ENCODE assay signal across 9 cellular contexts in the genomic region with DNA sequence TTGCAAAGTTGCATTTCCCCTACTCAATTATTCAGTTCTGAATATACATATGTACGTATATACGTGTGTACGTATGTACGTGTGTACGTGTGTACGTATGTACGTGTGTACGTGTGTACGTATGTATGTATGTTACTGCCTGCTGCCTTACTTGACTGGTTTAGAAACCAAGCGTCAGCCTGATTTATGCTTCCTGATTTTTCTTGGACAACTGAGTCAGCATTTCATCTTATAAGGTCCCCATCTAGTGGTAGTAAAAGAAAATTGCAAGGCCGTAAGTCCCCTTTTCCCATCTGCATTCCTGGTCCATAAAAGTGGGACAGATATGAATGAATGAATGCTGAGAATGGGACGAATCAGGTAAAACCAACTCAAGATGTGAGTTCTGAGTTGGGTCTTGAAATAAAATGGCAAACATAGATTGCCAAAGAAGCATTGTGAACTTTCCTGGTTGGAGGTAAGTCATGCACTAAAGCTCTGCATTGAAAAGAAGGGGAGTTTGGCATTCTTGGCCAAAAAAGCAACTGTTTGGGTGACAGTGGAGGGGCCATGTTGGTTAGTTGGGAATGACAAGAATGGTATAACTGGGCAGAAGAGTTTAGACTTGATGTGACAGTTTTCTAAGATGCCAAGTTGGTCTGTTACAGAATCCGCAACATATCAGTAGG.
A peak's percentile ranks its signal among the peaks of the same experiment; 100 is the strongest.
DNase-seq lines count a peak whose midpoint lies in the region; ATAC-seq, FAIRE-seq and TF ChIP-seq lines count a peak whose summit lies in the region.
"Had no signal": no experiment of that assay in that cellular context is flagged by ENCODE, and none has a peak within 500 bp of the region (broad histone marks: within the 10 kb centered on the region; RNA-seq: fewer than 3 reads in every experiment).

No MANE protein-coding gene starts in this region.

- TF ChIP-seq RAD21 in A549 (conservative IDR thresholded peaks at IDR 0.05 in 1 of 2, IDR thresholded peaks at IDR 0.05 in 1 of 2) = peak; percentile 46 to 60; a peak in 4 of 5 replicates

- ATAC-seq in A549 = peak; percentile 45 to 66; a peak in 3 of 6 replicates
- no peak for ATAC-seq in natural killer cell treated with Interleukin-12 subunit alpha and Interleukin-12 subunit beta and Interleukin-15 and Interleukin-18, amount 100 ng/mL, for 72 hours
- ATAC-seq in GM18861 (IDR thresholded peaks at IDR 0.05; ENCODE audit: unreplicated experiment) = no peak

- TF ChIP-seq POLR2A in A549 (IDR thresholded peaks at IDR 0.05; ENCODE audit: low read length) (no peak), GM12892 (IDR thresholded peaks at IDR 0.05; ENCODE audit: low read depth, low read length) (no peak)

- POLR2A ChIA-PET in A549 (lab: Yijun Ruan, JAX) = no interaction called here

- H3K9me3 Mint-ChIP-seq in natural killer cell treated with Interleukin-12 subunit alpha and Interleukin-12 subunit beta and Interleukin-15 and Interleukin-18, amount 100 ng/mL, for 72 hours = no peaks in the 10 kb centered on the region
- H3K9me3 Mint-ChIP-seq: central memory CD8-positive, alpha-beta T cell had no signal

- FAIRE-seq in A549 (lab: Jason Lieb, UNC) (no peak), GM12892 (lab: Jason Lieb, UNC) (peak; percentile 79)

- H3K27ac ChIP-seq in A549 = no peak overlapping the region

- TF ChIP-seq EP300 in A549 (IDR thresholded peaks at IDR 0.05) = no peak

- CTCF ChIA-PET in A549 (lab: Yijun Ruan, JAX) = interaction anchor here (0.6 to 4.4 kb wide), 14 partner anchors 10 to 348 kb away, joined by 3 to 60 read pairs (median 4); no protein-coding TSS in a partner anchor

- H3K36me3 Mint-ChIP-seq in natural killer cell treated with Interleukin-12 subunit alpha and Interleukin-12 subunit beta and Interleukin-15 and Interleukin-18, amount 100 ng/mL, for 72 hours = no peaks in the 10 kb centered on the region

- H3K27ac Mint-ChIP-seq in natural killer cell treated with Interleukin-12 subunit alpha and Interleukin-12 subunit beta and Interleukin-15 and Interleukin-18, amount 100 ng/mL, for 72 hours = no peak overlapping the region

- H3K9me3 ChIP-seq in A549 = no peaks in the 10 kb centered on the region

- no peaks in the 10 kb centered on the region for H3K4me1 Mint-ChIP-seq in natural killer cell treated with Interleukin-12 subunit alpha and Interleukin-12 subunit beta and Interleukin-15 and Interleukin-18, amount 100 ng/mL, for 72 hours (ENCODE audit: low read depth in 2 of 2)
- H3K4me1 Mint-ChIP-seq: central memory CD8-positive, alpha-beta T cell had no signal

- no peak overlapping the region for H3K4me3 Mint-ChIP-seq in natural killer cell treated with Interleukin-12 subunit alpha and Interleukin-12 subunit beta and Interleukin-15 and Interleukin-18, amount 100 ng/mL, for 72 hours
- H3K4me3 Mint-ChIP-seq: central memory CD8-positive, alpha-beta T cell had no signal

- DNase-seq in A549 (ENCODE audit: low read depth in 1 of 2, low spot score in 1 of 2) = peak; percentile 35 to 41
- no peak for DNase-seq in GM12892 (ENCODE audit: insufficient read length)
- peak; percentile 7 for DNase-seq in NCI-H524 treated with DMSO at 0.1 percent for 48 hours (lab: John Stamatoyannopoulos, UW)
- peak; percentile 64 for DNase-seq in cerebellar cortex (ENCODE audit: low spot score)
- DNase-seq in medulla oblongata (ENCODE audit: extremely low spot score) = peak; percentile 78
- DNase-seq in GOT3 (lab: John Stamatoyannopoulos, UW) = no peak
- DNase-seq in natural killer cell treated with Interleukin-12 subunit alpha and Interleukin-12 subunit beta and Interleukin-15 and Interleukin-18, amount 100 ng/mL, for 72 hours (ENCODE audit: low spot score) = no peak

- no peak overlapping the region for H3K4me3 ChIP-seq in A549

- 64% methylated on average over 13 of the region's 13 CpGs for WGBS in A549 (ENCODE audit: missing lambda C conversion rate)

- peaks cover 4 to 8% of the 10 kb centered on the region in 2 donors for H3K27me3 Mint-ChIP-seq in natural killer cell treated with Interleukin-12 subunit alpha and Interleukin-12 subunit beta and Interleukin-15 and Interleukin-18, amount 100 ng/mL, for 72 hours

- no peaks in the 10 kb centered on the region for H3K4me1 ChIP-seq in A549

- TF ChIP-seq CTCF in A549 (IDR thresholded peaks at IDR 0.05) = peak; percentile 64

- no peak overlapping the region for H3K4me2 ChIP-seq in A549

TF ChIP-seq in A549, 52 proteins besides CTCF, POLR2A, EP300 and RAD21:
- TF ChIP-seq PHF8 (IDR thresholded peaks at IDR 0.05; ENCODE audit: borderline replicate concordance, low read depth) (no peak), BHLHE40 (IDR thresholded peaks at IDR 0.05; ENCODE audit: low read depth, low read length) (no peak), HOXA7 (CRISPR knock-in tag; IDR thresholded peaks at IDR 0.05) (no peak), USF2 (IDR thresholded peaks at IDR 0.05) (no peak), ZSCAN20 (CRISPR knock-in tag; IDR thresholded peaks at IDR 0.05) (no peak), CBX8 (IDR thresholded peaks at IDR 0.05) (no peak), SMC3 (IDR thresholded peaks at IDR 0.05) (peak; percentile 52; the same call in 2 of the 3 replicates), JUNB (IDR thresholded peaks at IDR 0.05) (no peak), KDM1A (IDR thresholded peaks at IDR 0.05; ENCODE audit: low read depth) (no peak), FOSB (CRISPR knock-in tag; IDR thresholded peaks at IDR 0.05) (no peak), HEYL (CRISPR knock-in tag; IDR thresholded peaks at IDR 0.05) (no peak), MAFK (IDR thresholded peaks at IDR 0.05; ENCODE audit: partially characterized antibody) (peak; percentile 98), HOXB5 (CRISPR knock-in tag; IDR thresholded peaks at IDR 0.05) (no peak), JUN (IDR thresholded peaks at IDR 0.05) (no peak)

Comparison
In these comparisons a context has a peak if more than half of its experiments do, and no peak if none do; other contexts are left out.
1. ATAC-seq: peak in A549 (2 of 2); none in natural killer cell treated with Interleukin-12 subunit alpha and Interleukin-12 subunit beta and Interleukin-15 and Interleukin-18, amount 100 ng/mL, for 72 hours (0 of 2) and GM18861 (single experiment).
2. DNase-seq: peak in A549 (2 of 2), NCI-H524 treated with DMSO at 0.1 percent for 48 hours (single experiment), cerebellar cortex (single experiment) and medulla oblongata (single experiment); none in GM12892 (single experiment), GOT3 (single experiment) and natural killer cell treated with Interleukin-12 subunit alpha and Interleukin-12 subunit beta and Interleukin-15 and Interleukin-18, amount 100 ng/mL, for 72 hours (single experiment).